18 cellular contexts compared by ENCODE assay signal in genomic region chr21:10627316-10627863, GRCh38.
"Had no signal": no experiment of that assay in that cellular context is flagged by ENCODE, and none has a peak within 500 bp of the region (broad histone marks: within the 10 kb centered on the region; RNA-seq: fewer than 3 reads in every experiment).

No MANE protein-coding gene starts in this region.

- H3K9me3 Mint-ChIP-seq: nephron progenitor cell had no signal

- DNase-seq: effector memory CD4-positive, alpha-beta T cell; heart right ventricle; hypothalamus; mammary epithelial cell; naive thymus-derived CD4-positive, alpha-beta T cell; nephron progenitor cell; psoas muscle; retina; right lobe of liver; stimulated activated CD4-positive, alpha-beta T cell treated with anti-CD3 and anti-CD28 coated beads, Interleukin-12 subunit alpha, Interleukin-12 subunit beta, amount 100 ng/mL, for 4 hours; stimulated activated naive CD4-positive, alpha-beta T cell; stomach; substantia nigra; trophoblast cell had no signal

- H3K4me3 Mint-ChIP-seq: naive thymus-derived CD4-positive, alpha-beta T cell; nephron progenitor cell had no signal

- H3K79me2 ChIP-seq: parathyroid adenoma had no signal

- H3K4me3 ChIP-seq: heart right ventricle, psoas muscle, right lobe of liver, skin epidermis, stomach had no signal

- H3K27me3 ChIP-seq: right lobe of liver had no signal

- H3K4me1 Mint-ChIP-seq: naive thymus-derived CD4-positive, alpha-beta T cell; nephron progenitor cell had no signal

- H3K27ac Mint-ChIP-seq: naive thymus-derived CD4-positive, alpha-beta T cell; nephron progenitor cell had no signal

- H3K9me3 ChIP-seq: psoas muscle, right lobe of liver had no signal

- H3K27me3 Mint-ChIP-seq: naive thymus-derived CD4-positive, alpha-beta T cell had no signal

- H3K9ac ChIP-seq: parathyroid adenoma had no signal

- H3K4me1 ChIP-seq: heart right ventricle, parathyroid adenoma, psoas muscle, right lobe of liver, stomach had no signal

- H3K27ac ChIP-seq: heart right ventricle, parathyroid adenoma, psoas muscle, right lobe of liver, skin epidermis, stomach had no signal

- H3K36me3 Mint-ChIP-seq: naive thymus-derived CD4-positive, alpha-beta T cell had no signal

- ATAC-seq: esophagus mucosa; heart right ventricle; left lobe of liver; naive thymus-derived CD4-positive, alpha-beta T cell; psoas muscle; right lobe of liver had no signal

- H2AFZ ChIP-seq: parathyroid adenoma had no signal
